In the genomic region with DNA sequence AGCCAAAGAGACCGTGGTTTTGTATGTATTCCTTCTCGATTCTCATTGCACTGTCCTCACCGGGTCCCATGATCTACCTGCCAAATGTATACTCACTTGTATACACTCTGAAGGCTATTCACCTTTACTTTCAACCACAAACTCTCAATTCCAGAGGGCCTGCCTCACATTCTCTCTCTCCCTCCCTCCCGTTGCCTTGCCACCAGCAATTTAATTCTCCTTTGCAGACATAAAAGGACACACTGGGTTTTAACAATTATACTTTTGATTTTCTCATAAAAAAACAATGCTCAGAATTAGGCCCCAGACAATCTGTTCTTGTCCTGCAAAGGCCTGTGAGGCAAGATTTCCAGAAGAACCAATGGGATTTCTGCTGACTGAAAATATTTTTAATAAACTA, we compare ENCODE assay signal across 21 cellular contexts.
"Had no signal": no experiment of that assay in that cellular context is flagged by ENCODE, and none has a peak within 500 bp of the region (broad histone marks: within the 10 kb centered on the region; RNA-seq: fewer than 3 reads in every experiment).

No MANE protein-coding gene starts in this region.

- H3K4me3 Mint-ChIP-seq: naive thymus-derived CD8-positive, alpha-beta T cell; stimulated activated effector memory CD8-positive, alpha-beta T cell treated with anti-CD3 and anti-CD28 coated beads, Interleukin-12 subunit alpha, Interleukin-12 subunit beta, amount 100 ng/mL, for 72 hours had no signal

- H3K9me3 Mint-ChIP-seq: naive thymus-derived CD8-positive, alpha-beta T cell; stimulated activated effector memory CD8-positive, alpha-beta T cell treated with anti-CD3 and anti-CD28 coated beads, Interleukin-12 subunit alpha, Interleukin-12 subunit beta, amount 100 ng/mL, for 72 hours had no signal

- H3K36me3 Mint-ChIP-seq: naive thymus-derived CD8-positive, alpha-beta T cell; stimulated activated effector memory CD8-positive, alpha-beta T cell treated with anti-CD3 and anti-CD28 coated beads, Interleukin-12 subunit alpha, Interleukin-12 subunit beta, amount 100 ng/mL, for 72 hours had no signal

- H3K27me3 ChIP-seq: colonic mucosa, right lobe of liver, tibial artery, upper lobe of left lung, uterus had no signal

- H3K27ac Mint-ChIP-seq: naive thymus-derived CD8-positive, alpha-beta T cell; stimulated activated effector memory CD8-positive, alpha-beta T cell treated with anti-CD3 and anti-CD28 coated beads, Interleukin-12 subunit alpha, Interleukin-12 subunit beta, amount 100 ng/mL, for 72 hours had no signal

- H3K4me1 Mint-ChIP-seq: naive thymus-derived CD8-positive, alpha-beta T cell; stimulated activated effector memory CD8-positive, alpha-beta T cell treated with anti-CD3 and anti-CD28 coated beads, Interleukin-12 subunit alpha, Interleukin-12 subunit beta, amount 100 ng/mL, for 72 hours had no signal

- H3K4me3 ChIP-seq: colonic mucosa, heart left ventricle, lung, psoas muscle, right lobe of liver, tibial artery, upper lobe of left lung, uterus had no signal

- H3K36me3 ChIP-seq: colonic mucosa, heart left ventricle, neutrophil, right lobe of liver, tibial artery, upper lobe of left lung, uterus had no signal

- H3K4me1 ChIP-seq: colonic mucosa, heart left ventricle, psoas muscle, right lobe of liver, tibial artery, upper lobe of left lung, uterus had no signal

- FAIRE-seq: frontal cortex had no signal

- DNase-seq: colonic mucosa; effector CD4-positive, alpha-beta T cell; heart left ventricle; hippocampal formation; left colon; left ventricle myocardium superior; mesenchymal stem cell; naive thymus-derived CD8-positive, alpha-beta T cell; psoas muscle; retina; right lobe of liver; stimulated activated CD4-positive, alpha-beta T cell treated with anti-CD3 and anti-CD28 coated beads, Interleukin-4, amount 100 ng/mL, for 1 hour; stimulated activated CD8-positive, alpha-beta memory T cell treated with anti-CD3 and anti-CD28 coated beads, Interleukin-4, amount 100 ng/mL, for 48 hours; stimulated activated naive CD8-positive, alpha-beta T cell treated with anti-CD3 and anti-CD28 coated beads, Interleukin-15, Interleukin-2, amounts not matched to agents 100 U/mL and 50 U/mL, for 24 hours; tibial artery; upper lobe of left lung; uterus had no signal

- H3K9me3 ChIP-seq: colonic mucosa, heart left ventricle, neutrophil, psoas muscle, right lobe of liver, tibial artery, upper lobe of left lung, uterus had no signal
